In the genomic region with DNA sequence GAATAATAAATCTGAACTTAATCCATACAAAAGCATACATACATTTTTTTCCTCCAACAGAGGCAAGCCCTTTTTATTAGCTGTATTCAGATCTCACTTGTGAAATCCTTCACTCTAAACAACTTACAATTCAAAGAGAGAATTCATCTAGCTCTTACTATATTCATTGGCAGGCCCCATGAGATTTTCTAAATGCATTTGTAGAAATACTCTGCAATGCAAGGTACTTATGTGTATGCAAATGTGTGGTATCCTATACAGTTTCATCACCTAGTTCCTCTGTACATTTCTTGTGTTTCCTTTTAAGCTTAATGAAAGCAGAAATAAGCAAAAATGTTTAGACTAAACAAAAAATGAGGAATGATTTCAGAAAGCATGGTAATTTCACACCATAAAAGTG, we compare ENCODE assay signal across 25 cellular contexts.
"Had no signal": no experiment of that assay in that cellular context is flagged by ENCODE, and none has a peak within 500 bp of the region (broad histone marks: within the 10 kb centered on the region; RNA-seq: fewer than 3 reads in every experiment).

No MANE protein-coding gene starts in this region.

- DNase-seq: dorsolateral prefrontal cortex; effector CD8-positive, alpha-beta T cell; endodermal cell; foreskin fibroblast; gastrocnemius medialis; head of caudate nucleus; left ventricle myocardium superior; lower lobe of right lung; naive B cell; occipital lobe; ovary; posterior cingulate gyrus; psoas muscle; right cardiac atrium; sigmoid colon; stimulated activated CD4-positive, alpha-beta T cell treated with anti-CD3 and anti-CD28 coated beads, Interleukin-2, amount 100 ng/mL, for 24 hours; stimulated activated CD4-positive, alpha-beta T cell treated with anti-CD3 and anti-CD28 coated beads, Interleukin-4, amount 100 ng/mL, for 24 hours; stimulated activated naive CD8-positive, alpha-beta T cell treated with anti-CD3 and anti-CD28 coated beads, Interleukin-15, Interleukin-2, amounts not matched to agents 100 U/mL and 50 U/mL, for 24 hours; substantia nigra; testis; tibial artery had no signal

- H3K27me3 ChIP-seq: gastrocnemius medialis, ovary, sigmoid colon, testis, tibial artery had no signal

- H3K36me3 ChIP-seq: gastrocnemius medialis, lower lobe of right lung, ovary, sigmoid colon, tibial artery had no signal

- H3K4me1 ChIP-seq: gastrocnemius medialis, lower lobe of right lung, psoas muscle, sigmoid colon, testis, tibial artery had no signal

- H3K4me3 ChIP-seq: dorsolateral prefrontal cortex, gastrocnemius medialis, lower lobe of right lung, ovary, psoas muscle, sigmoid colon, testis, tibial artery had no signal

- H3K27ac ChIP-seq: dorsolateral prefrontal cortex, epithelial cell of prostate, gastrocnemius medialis, lower lobe of right lung, ovary, psoas muscle, sigmoid colon, testis, tibial artery had no signal

- H3K9me3 ChIP-seq: gastrocnemius medialis, lower lobe of right lung, ovary, psoas muscle, sigmoid colon, testis, tibial artery had no signal

- ATAC-seq: esophagus mucosa; gastrocnemius medialis; left ventricle myocardium superior; lower lobe of right lung; natural killer cell treated with Interleukin-12 subunit alpha and Interleukin-12 subunit beta and Interleukin-15 and Interleukin-18, amount 100 ng/mL, for 72 hours; psoas muscle; right cardiac atrium; stimulated activated memory B cell treated with anti-CD40 and anti-IgM and Interleukin-4, amounts not matched to agents 10 μg/mL and 1 μg/mL and 100 μg/mL, for 72 hours; stimulated activated naive CD8-positive, alpha-beta T cell treated with anti-CD3 and anti-CD28 coated beads, Interleukin-15, Interleukin-2, amounts not matched to agents 100 U/mL and 50 U/mL, for 24 hours had no signal
